In the genomic region with DNA sequence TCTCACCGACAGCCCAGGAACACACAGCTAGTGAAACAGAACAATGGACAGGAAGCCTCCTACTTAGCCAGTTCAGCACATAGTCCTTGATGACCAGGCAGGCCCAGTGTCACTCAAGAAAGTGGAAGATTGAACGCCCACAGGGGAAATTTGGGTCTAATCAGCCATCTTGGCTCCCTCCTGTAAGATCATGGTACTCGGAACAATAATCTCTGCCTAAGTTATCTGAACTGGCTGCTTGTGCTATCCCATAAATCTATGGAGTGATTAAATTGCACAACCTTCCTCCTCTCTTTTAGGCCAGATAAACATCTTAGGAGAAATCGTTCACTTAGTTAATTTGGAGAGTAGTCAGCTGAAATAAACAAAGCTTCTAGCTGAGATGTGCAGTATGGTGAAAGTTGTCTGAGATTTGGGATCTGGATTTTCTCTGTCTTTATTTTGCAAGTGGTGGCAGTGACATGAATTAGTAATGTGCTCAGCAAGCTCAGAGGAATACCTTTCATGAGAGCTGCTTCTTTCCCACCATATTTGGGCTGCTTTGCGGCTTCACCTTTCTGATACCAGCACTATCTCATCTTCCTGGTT, we compare ENCODE assay signal across 16 cellular contexts.
DNase-seq lines count a peak whose midpoint lies in the region; ATAC-seq and TF ChIP-seq lines count a peak whose summit lies in the region.
"Had no signal": no experiment of that assay in that cellular context is flagged by ENCODE, and none has a peak within 500 bp of the region (broad histone marks: within the 10 kb centered on the region; RNA-seq: fewer than 3 reads in every experiment).

No MANE protein-coding gene starts in this region.

- H3K4me1 ChIP-seq in cardiac muscle cell (ENCODE audit: low read depth): peaks cover 26% of the 10 kb centered on the region
- H3K4me1 ChIP-seq in upper lobe of left lung: peaks cover 0 to 8% (median 0%) of the 10 kb centered on the region in 4 donors

- peak overlapping the region in 1 of 5 experiments; percentile 21 for H3K4me3 Mint-ChIP-seq in brain
- peak overlapping the region in 1 of 3 experiments; percentile 21 for H3K4me3 Mint-ChIP-seq in nephron
- H3K4me3 Mint-ChIP-seq: stimulated activated naive CD8-positive, alpha-beta T cell treated with anti-CD3 and anti-CD28 coated beads, Interleukin-15, Interleukin-2, amounts not matched to agents 100 ng/mL and 50 ng/mL, for 24 hours had no signal

- ATAC-seq in upper lobe of left lung (ENCODE audit: low FRiP score in 2 of 2) (peak in 1 of 2 donors; percentile 12), HG03442 (IDR thresholded peaks at IDR 0.05; ENCODE audit: unreplicated experiment) (no peak), HG02870 (IDR thresholded peaks at IDR 0.05; ENCODE audit: unreplicated experiment) (no peak)

- peak; percentile 40 to 59 for DNase-seq in cardiac muscle cell (ENCODE audit: low read depth in 1 of 2, low spot score in 1 of 2)
- no peak for DNase-seq in upper lobe of left lung
- DNase-seq in inferior parietal cortex (ENCODE audit: extremely low spot score): no peak
- DNase-seq: activated CD4-positive, alpha-beta T cell treated with anti-CD3 and anti-CD28 coated beads, Interleukin-2, amount 50 U/mL, for 4 hours; activated gamma-delta T cell treated with Interleukin-2 at 50 U/mL for 16 hours; foreskin melanocyte; NCI-H1048; NCI-H226; T-helper 2 cell had no signal

- H3K27me3 Mint-ChIP-seq in brain (no peaks in the 10 kb centered on the region), nephron (ENCODE audit: low read depth) (peaks cover 3% of the 10 kb centered on the region)
- H3K27me3 Mint-ChIP-seq: progenitor cell of endocrine pancreas had no signal

- no peak for TF ChIP-seq EP300 in upper lobe of left lung (IDR thresholded peaks at IDR 0.05)

- peak overlapping the region; percentile 97 for H3K27ac ChIP-seq in cardiac muscle cell
- peak overlapping the region in 3 of 4 donors; percentile 22 to 52 (median 33) for H3K27ac ChIP-seq in upper lobe of left lung
- H3K27ac ChIP-seq: C4-2B had no signal

- no peak for TF ChIP-seq POLR2A in upper lobe of left lung (IDR thresholded peaks at IDR 0.05)

- H3K27me3 ChIP-seq in cardiac muscle cell: no peaks in the 10 kb centered on the region
- H3K27me3 ChIP-seq in upper lobe of left lung: no peaks in the 10 kb centered on the region

- H3K36me3 ChIP-seq in cardiac muscle cell (no peaks in the 10 kb centered on the region), upper lobe of left lung (no peaks in the 10 kb centered on the region)

- H3K36me3 Mint-ChIP-seq in brain (no peaks in the 10 kb centered on the region), nephron (ENCODE audit: low read depth) (no peaks in the 10 kb centered on the region)

- 47 to 61% methylated on average over 5 of the region's 5 CpGs for WGBS in upper lobe of left lung, 2 donors

- H3K4me3 ChIP-seq in cardiac muscle cell (no peak overlapping the region), upper lobe of left lung (no peak overlapping the region)

- H3K9me3 ChIP-seq in cardiac muscle cell (ENCODE audit: low read depth) (no peaks in the 10 kb centered on the region), upper lobe of left lung (no peaks in the 10 kb centered on the region)

- H3K4me1 Mint-ChIP-seq in brain (peaks cover 24% of the 10 kb centered on the region), nephron (peaks cover 37% of the 10 kb centered on the region)

- peaks cover 2 to 8% (median 4%) of the 10 kb centered on the region in 5 experiments for H3K9me3 Mint-ChIP-seq in brain
- H3K9me3 Mint-ChIP-seq in nephron: peaks cover 10% of the 10 kb centered on the region
- H3K9me3 Mint-ChIP-seq: stimulated activated naive CD8-positive, alpha-beta T cell treated with anti-CD3 and anti-CD28 coated beads, Interleukin-15, Interleukin-2, amounts not matched to agents 100 ng/mL and 50 ng/mL, for 24 hours had no signal

- TF ChIP-seq CTCF in brain (conservative IDR thresholded peaks at IDR 0.05) (no peak), cardiac muscle cell (IDR thresholded peaks at IDR 0.05; ENCODE audit: low read depth, low read length) (no peak), nephron (IDR thresholded peaks at IDR 0.05; ENCODE audit: unreplicated experiment in 3 of 3) (no peak), upper lobe of left lung (IDR thresholded peaks at IDR 0.05) (no peak)

- H3K27ac Mint-ChIP-seq in brain (peak overlapping the region in 3 of 5 experiments; percentile 36 to 55 (median 55)), nephron (peak overlapping the region; percentile 87 to 94 (median 91))
- H3K27ac Mint-ChIP-seq: progenitor cell of endocrine pancreas; stimulated activated naive CD8-positive, alpha-beta T cell treated with anti-CD3 and anti-CD28 coated beads, Interleukin-15, Interleukin-2, amounts not matched to agents 100 ng/mL and 50 ng/mL, for 24 hours had no signal

Comparison
In these comparisons a context has a peak if more than half of its experiments do, and no peak if none do; other contexts are left out.
1. DNase-seq: peak in cardiac muscle cell (2 of 2); none in upper lobe of left lung (0 of 2) and inferior parietal cortex (single experiment).